ENCODE assay signal across 1 cellular context in genomic region chr12:25997401-25997973, GRCh38.
TF ChIP-seq lines count a peak whose summit lies in the region.

No MANE protein-coding gene starts in this region.

TF ChIP-seq in endothelial cell of umbilical vein, 7 proteins besides CTCF, POLR2A, EP300 and RAD21 (continued from another document):
- TF ChIP-seq EZH2 (IDR thresholded peaks at IDR 0.05; ENCODE audit: borderline replicate concordance, low read depth, low read length, severe bottlenecking) = no peak
